8 cellular contexts compared by ENCODE assay signal in genomic region chr10:89332092-89332633, GRCh38. TPM values are rescaled to one million over a fixed set of nuclear protein-coding genes. Genes with fewer than 3 reads are reported as not detected.
A peak's percentile ranks its signal among the peaks of the same experiment; 100 is the strongest.
DNase-seq lines count a peak whose midpoint lies in the region; ATAC-seq, FAIRE-seq and TF ChIP-seq lines count a peak whose summit lies in the region.

No MANE protein-coding gene starts in this region.

- peak; percentile 92 for FAIRE-seq in GM19239 (lab: Jason Lieb, UNC)

- H3K4me1 ChIP-seq in BLaER1 (peaks cover 70% of the 10 kb centered on the region), esophagus squamous epithelium (peaks cover 26 to 82% (median 46%) of the 10 kb centered on the region in 3 donors), neutrophil (ENCODE audit: control insufficient read depth in 1 of 2, insufficient read depth in 1 of 2, low read depth in 1 of 2, low read length in 1 of 2) (peaks cover 68 to 71% of the 10 kb centered on the region in 2 experiments)

- intact Hi-C loops in esophagus squamous epithelium (cut with DNase I) = no loop called here

- DNase-seq in GM19239 (ENCODE audit: insufficient read length, low spot score) (no peak), WTC11 (ENCODE audit: low spot score) (no peak), esophagus squamous epithelium (lab: John Stamatoyannopoulos, UW) (no peak), NCI-H187 treated with DMSO at 0.1 percent for 48 hours (lab: John Stamatoyannopoulos, UW) (no peak)
- DNase-seq in NK-92 treated with Interleukin-12 subunit alpha and Interleukin-12 subunit beta, amount 100 ng/mL, for 24 hours (lab: John Stamatoyannopoulos, UW) = no peak

- H3K27me3 ChIP-seq in BLaER1 (no peaks in the 10 kb centered on the region), esophagus squamous epithelium (no peaks in the 10 kb centered on the region), neutrophil (no peaks in the 10 kb centered on the region)

- TF ChIP-seq POLR2A in esophagus squamous epithelium (IDR thresholded peaks at IDR 0.05) = no peak

- peak overlapping the region; percentile 57 for H3K27ac ChIP-seq in BLaER1
- peak overlapping the region; percentile 68 to 80 (median 76) for H3K27ac ChIP-seq in esophagus squamous epithelium
- H3K27ac ChIP-seq in neutrophil = peak overlapping the region; percentile 85

- H3K36me3 Mint-ChIP-seq in WTC11 = no peaks in the 10 kb centered on the region

- H3K27ac Mint-ChIP-seq in WTC11 = peak overlapping the region; percentile 96

- H3K9me3 ChIP-seq in BLaER1 (peaks cover under 1% of the 10 kb centered on the region; the same call in 1 of the 2 replicates), esophagus squamous epithelium (no peaks in the 10 kb centered on the region), neutrophil (no peaks in the 10 kb centered on the region)

- H3K4me2 ChIP-seq in BLaER1 = peak overlapping the region; percentile 94

- H3K4me3 ChIP-seq in BLaER1 (peak overlapping the region; percentile 60), esophagus squamous epithelium (peak overlapping the region; percentile 11 to 57 (median 32)), neutrophil (ENCODE audit: low read depth in 1 of 2, low read length in 1 of 2) (peak overlapping the region; percentile 61 to 64)

- ATAC-seq in HG03442 (IDR thresholded peaks at IDR 0.05; ENCODE audit: unreplicated experiment) (peak; percentile 36), WTC11 (no peak)

- POLR2A ChIA-PET in WTC11 (lab: Charles Lee) = interaction anchor here (0.6 kb wide), 1 partner anchor 74 kb away, joined by 3 read pairs; no protein-coding TSS in a partner anchor

- H3K9ac ChIP-seq in BLaER1 = peak overlapping the region; percentile 16; the same call in 1 of the 2 replicates

- H3K4me1 Mint-ChIP-seq in WTC11 = peaks cover 55% of the 10 kb centered on the region

- H3K9me3 Mint-ChIP-seq in WTC11 = no peaks in the 10 kb centered on the region; the same call in 1 of the 2 replicates

- CTCF ChIA-PET in WTC11 (lab: Charles Lee) = no interaction called here

- peaks cover 6% of the 10 kb centered on the region; the same call in 1 of the 2 replicates for H3K36me3 ChIP-seq in BLaER1
- peaks cover 0 to under 1% (median 0%) of the 10 kb centered on the region in 3 donors for H3K36me3 ChIP-seq in esophagus squamous epithelium
- H3K36me3 ChIP-seq in neutrophil = peaks cover 8% of the 10 kb centered on the region

- no peaks in the 10 kb centered on the region for H4K20me1 ChIP-seq in BLaER1

- TF ChIP-seq CTCF in WTC11 (IDR thresholded peaks at IDR 0.05) (no peak), esophagus squamous epithelium (IDR thresholded peaks at IDR 0.05) (no peak), neutrophil (IDR thresholded peaks at IDR 0.05) (no peak)

- WGBS in esophagus squamous epithelium, 2 donors = 4 to 18% methylated on average over 6 of the region's 6 CpGs

- no peak overlapping the region for H3K4me3 Mint-ChIP-seq in WTC11

- H3K27me3 Mint-ChIP-seq in WTC11 (ENCODE audit: low read depth) = no peaks in the 10 kb centered on the region

TF ChIP-seq in WTC11, 78 proteins besides CTCF, POLR2A, EP300 and RAD21:
- TF ChIP-seq ZNF121 (CRISPR knock-in tag; IDR thresholded peaks at IDR 0.05) (no peak), GABPB1 (CRISPR knock-in tag; IDR thresholded peaks at IDR 0.05) (peak; percentile 44; the same call in 1 of the 2 replicates)

RNA-seq across cellular contexts. Expression of gene IFIT3, which starts 4.4 kb away (rescaled TPM):
- total RNA-seq in WTC11 (2021) (0.14 to 0.42 TPM (median 0.39 TPM) in 3 replicates), esophagus squamous epithelium (10 to 100 TPM in 1 of 4 donors, 1 to 10 TPM in 3; 1.0 to 14.6 (median 4.2) TPM)

RNA-seq across cellular contexts. Expression of gene IFIT2, which starts 30.3 kb away (rescaled TPM):
- 0.07 to 0.15 TPM (median 0.14 TPM) in 3 replicates for total RNA-seq in WTC11 (2021)
- total RNA-seq in esophagus squamous epithelium = 1 to 10 TPM in 2 of 4 donors, under 1 TPM in 2; 0.26 to 3.0 (median 1.5) TPM

RNA-seq across cellular contexts. Expression of gene IFIT1B, which starts 45.7 kb away (rescaled TPM):
- not detected in 3 replicates for total RNA-seq in WTC11 (2021)
- not detected for total RNA-seq in esophagus squamous epithelium
